ENCODE assay signal across 23 cellular contexts in the genomic region with DNA sequence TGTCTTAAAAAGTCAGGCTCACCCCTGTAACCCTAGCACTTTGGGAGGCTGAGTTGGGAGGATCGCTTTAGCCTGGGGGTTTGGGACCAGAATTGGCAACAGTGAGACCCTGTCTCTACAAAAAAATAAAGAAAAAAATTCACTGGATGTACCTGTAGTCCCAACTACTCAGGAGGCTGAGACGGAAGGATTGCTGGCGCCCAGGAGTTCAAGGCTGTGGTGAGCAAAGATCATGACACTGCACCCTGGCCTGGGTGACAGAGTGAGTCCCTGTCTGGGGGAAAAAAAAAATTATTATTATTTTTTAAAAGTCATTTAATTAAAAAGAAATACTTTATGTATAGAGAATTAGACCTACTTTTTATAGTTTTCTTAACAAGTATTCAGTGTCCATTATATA. TPM values are rescaled to one million over a fixed set of nuclear protein-coding genes. Genes with fewer than 3 reads are reported as not detected.
DNase-seq lines count a peak whose midpoint lies in the region; ATAC-seq, FAIRE-seq and TF ChIP-seq lines count a peak whose summit lies in the region.
"Had no signal": no experiment of that assay in that cellular context is flagged by ENCODE, and none has a peak within 500 bp of the region (broad histone marks: within the 10 kb centered on the region; RNA-seq: fewer than 3 reads in every experiment).

No MANE protein-coding gene starts in this region.

- no peak overlapping the region for H3K4me3 ChIP-seq in K562
- H3K4me3 ChIP-seq: BLaER1 had no signal

- FAIRE-seq in G401.6 (lab: Jason Lieb, UNC), result peak; percentile 61
- FAIRE-seq in K562 (lab: Jason Lieb, UNC), result no peak
- FAIRE-seq: GM19239 had no signal

- no peaks in the 10 kb centered on the region; a peak in 1 of 5 replicates for H3K4me1 ChIP-seq in K562 (replicated peaks in 1 of 2; ENCODE audit: control insufficient read depth in 2 of 2, insufficient read depth in 2 of 2, low read length in 2 of 2)
- H3K4me1 ChIP-seq: BE2C, BLaER1 had no signal

- 96% methylated on average over 3 of the region's 3 CpGs for WGBS in K562 (ENCODE audit: insufficient coverage, low coverage, missing lambda C conversion rate)

- H3K9me1 ChIP-seq in K562 (ENCODE audit: control insufficient read depth, insufficient read depth, low read length), result no peaks in the 10 kb centered on the region

- H4K20me1 ChIP-seq in K562 (replicated peaks; ENCODE audit: control insufficient read depth, insufficient read depth, low read length), result no peaks in the 10 kb centered on the region

- H3K27ac Mint-ChIP-seq in mesothelial cell of epicardium, result peak overlapping the region; percentile 16
- H3K27ac Mint-ChIP-seq: CD4-positive, alpha-beta memory T cell; CD4-positive, CD25-positive, alpha-beta regulatory T cell; CD8-positive, alpha-beta memory T cell had no signal

- no TSS peak for BruUV-seq in K562 (replicated peaks; lab: Mats Ljungman, UMichigan)

- in situ Hi-C loops in K562 (cut with MboI), result no loop called here

- CTCF ChIA-PET in K562 (lab: Yijun Ruan, JAX; ENCODE audit: low intra/inter-chr PET ratio), result no interaction called here

- peaks cover 28% of the 10 kb centered on the region for H3K36me3 ChIP-seq in K562 (ENCODE audit: control insufficient read depth, insufficient read depth, low read length)
- H3K36me3 ChIP-seq: BE2C had no signal

- TF ChIP-seq POLR2A in K562 (conservative IDR thresholded peaks at IDR 0.05), result no peak

- peaks cover 46% of the 10 kb centered on the region for H3K79me2 ChIP-seq in K562 (ENCODE audit: control insufficient read depth, insufficient read depth, low read length)

- no peak overlapping the region for H3K4me2 ChIP-seq in K562 (ENCODE audit: insufficient read depth, low read length)
- H3K4me2 ChIP-seq: BLaER1 had no signal

- peaks cover 6% of the 10 kb centered on the region for H3K4me1 Mint-ChIP-seq in mesothelial cell of epicardium
- H3K4me1 Mint-ChIP-seq: CD14-positive monocyte had no signal

- no peak overlapping the region for H2AFZ ChIP-seq in K562 (ENCODE audit: low read depth, low read length)

- no peak overlapping the region for H3K4me3 Mint-ChIP-seq in mesothelial cell of epicardium
- H3K4me3 Mint-ChIP-seq: CD14-positive monocyte; CD4-positive, alpha-beta memory T cell; CD4-positive, CD25-positive, alpha-beta regulatory T cell; CD8-positive, alpha-beta memory T cell had no signal

- H3K9me3 Mint-ChIP-seq in mesothelial cell of epicardium, result peaks cover 10% of the 10 kb centered on the region
- H3K9me3 Mint-ChIP-seq: CD4-positive, alpha-beta memory T cell; CD4-positive, CD25-positive, alpha-beta regulatory T cell; CD8-positive, alpha-beta memory T cell had no signal

- ATAC-seq in K562, result peak; percentile 48; the same call in 1 of the 3 replicates
- ATAC-seq in stimulated activated naive CD8-positive, alpha-beta T cell treated with anti-CD3 and anti-CD28 coated beads, Interleukin-15, Interleukin-2, amounts not matched to agents 100 U/mL and 50 U/mL, for 24 hours, result no peak

- H3K36me3 Mint-ChIP-seq in mesothelial cell of epicardium, result peaks cover 26% of the 10 kb centered on the region

- no peak for DNase-seq in K562 (ENCODE audit: extremely low read depth in 1 of 4, low spot score in 3 of 4)
- DNase-seq in mesothelial cell of epicardium (ENCODE audit: low spot score in 2 of 2, unreplicated experiment in 2 of 2), result no peak
- DNase-seq in NCI-H1436 (lab: John Stamatoyannopoulos, UW), result no peak
- no peak for DNase-seq in stimulated activated naive CD8-positive, alpha-beta T cell treated with anti-CD3 and anti-CD28 coated beads, Interleukin-15, Interleukin-2, amounts not matched to agents 100 U/mL and 50 U/mL, for 24 hours
- DNase-seq: 8988T; ACHN; BE2C; C1 segment of cervical spinal cord; CD4-positive, alpha-beta memory T cell; CD4-positive, CD25-positive, alpha-beta regulatory T cell; CD8-positive, alpha-beta memory T cell; COR-L47; DMS 273 treated with DMSO at 0.1 percent for 48 hours; DMS153; DMS53; DMS79; DND-41; EL; GF-D8 had no signal

- H3K27ac ChIP-seq in K562 (ENCODE audit: extremely low read depth, low read depth, low read length), result no peak overlapping the region
- H3K27ac ChIP-seq: BLaER1 had no signal

- H3K27me3 ChIP-seq in K562 (ENCODE audit: control insufficient read depth in 2 of 2, insufficient read depth in 2 of 2, low read length in 2 of 2), result no peaks in the 10 kb centered on the region
- H3K27me3 ChIP-seq: BE2C, BLaER1 had no signal

- no peaks in the 10 kb centered on the region for H3K9me3 ChIP-seq in K562 (replicated peaks; ENCODE audit: control insufficient read depth, insufficient read depth, low read depth, low read length)
- H3K9me3 ChIP-seq: BE2C, BLaER1 had no signal

- no peak overlapping the region for H3K9ac ChIP-seq in K562 (ENCODE audit: insufficient read depth in 1 of 2, low read depth in 2 of 2, low read length in 2 of 2)
- H3K9ac ChIP-seq: BLaER1 had no signal

- POLR2A ChIA-PET in K562 (lab: Yijun Ruan, JAX), result interaction anchor here (0.7 kb wide), 1 partner anchor 17 kb away, joined by 7 read pairs; no protein-coding TSS in a partner anchor

- intact Hi-C loops in K562 (cut with micrococcal nuclease), result no loop called here

- no peak for TF ChIP-seq EP300 in K562 (IDR thresholded peaks at IDR 0.05; ENCODE audit: low read length)

- TF ChIP-seq CTCF in K562 (IDR thresholded peaks at IDR 0.05 in 2 of 3, conservative IDR thresholded peaks at IDR 0.05 in 1 of 3; ENCODE audit: insufficient read depth in 2 of 3, low read depth in 1 of 3, low read length in 3 of 3) (no peak), mesothelial cell of epicardium (IDR thresholded peaks at IDR 0.05; ENCODE audit: unreplicated experiment) (no peak)

- TF ChIP-seq RAD21 in K562 (CRISPR knock-in tag; conservative IDR thresholded peaks at IDR 0.05 in 1 of 2, IDR thresholded peaks at IDR 0.05 in 1 of 2), result no peak

- no peaks in the 10 kb centered on the region for H3K27me3 Mint-ChIP-seq in mesothelial cell of epicardium (ENCODE audit: low read depth)
- H3K27me3 Mint-ChIP-seq: CD4-positive, alpha-beta memory T cell; CD4-positive, CD25-positive, alpha-beta regulatory T cell; CD8-positive, alpha-beta memory T cell had no signal

TF ChIP-seq in K562, 482 proteins besides CTCF, POLR2A, EP300 and RAD21:
- no peak for TF ChIP-seq ILF3 (IDR thresholded peaks at IDR 0.05; ENCODE audit: borderline replicate concordance)
- TF ChIP-seq, protein P1, sequence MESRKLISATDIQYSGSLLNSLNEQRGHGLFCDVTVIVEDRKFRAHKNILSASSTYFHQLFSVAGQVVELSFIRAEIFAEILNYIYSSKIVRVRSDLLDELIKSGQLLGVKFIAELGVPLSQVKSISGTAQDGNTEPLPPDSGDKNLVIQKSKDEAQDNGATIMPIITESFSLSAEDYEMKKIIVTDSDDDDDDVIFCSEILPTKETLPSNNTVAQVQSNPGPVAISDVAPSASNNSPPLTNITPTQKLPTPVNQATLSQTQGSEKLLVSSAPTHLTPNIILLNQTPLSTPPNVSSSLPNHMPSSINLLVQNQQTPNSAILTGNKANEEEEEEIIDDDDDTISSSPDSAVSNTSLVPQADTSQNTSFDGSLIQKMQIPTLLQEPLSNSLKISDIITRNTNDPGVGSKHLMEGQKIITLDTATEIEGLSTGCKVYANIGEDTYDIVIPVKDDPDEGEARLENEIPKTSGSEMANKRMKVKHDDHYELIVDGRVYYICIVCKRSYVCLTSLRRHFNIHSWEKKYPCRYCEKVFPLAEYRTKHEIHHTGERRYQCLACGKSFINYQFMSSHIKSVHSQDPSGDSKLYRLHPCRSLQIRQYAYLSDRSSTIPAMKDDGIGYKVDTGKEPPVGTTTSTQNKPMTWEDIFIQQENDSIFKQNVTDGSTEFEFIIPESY (CRISPR knock-in tag; IDR thresholded peaks at IDR 0.05), result peak; percentile 76
TF ChIP-seq in K562: peak in this region for 1.

RNA-seq across cellular contexts. Expression of gene ZMYM4, which starts 47.1 kb away (rescaled TPM):
- 45.4 and 172 TPM in 2 replicates for total RNA-seq in K562 (2011; cell fraction: chromatin; rRNA removed; ENCODE audit: low replicate concordance)
- 21.7 and 37.4 TPM in 2 replicates for total RNA-seq in K562 (2011; cell fraction: nucleolus; rRNA removed)
- 46.6 and 51.5 TPM in 2 replicates for total RNA-seq in K562 (2011; cell fraction: nucleoplasm; rRNA removed)
- total RNA-seq in K562 (2014; rRNA removed) (42.5 and 43.7 TPM in 2 replicates), K562 (2014; rRNA removed; fragmentation: Illumina TruSeq; extraction: Trizol) (72.0 and 86.8 TPM in 2 replicates), K562 (2015; rRNA removed; fragmentation: Illumina TruSeq; extraction: Trizol) (61.3 and 63.3 TPM in 2 replicates), K562 (2021) (77.2 and 85.0 TPM in 2 replicates), mesothelial cell of epicardium (87.8 to 95.6 TPM (median 91.3 TPM) in 3 replicates)
- polyA plus RNA-seq in K562 (2011; rRNA removed) (58.4 and 68.0 TPM in 2 replicates), K562 (2014; fragmentation: Illumina TruSeq; extraction: Trizol) (57.0 and 68.7 TPM in 2 replicates), K562 (2014; fragmentation: Nextera tagmentation; extraction: Ambion mirVana) (10 to 100 TPM; 15.2 to 19.1 TPM), K562 (2014; rRNA removed) (35.7 and 45.0 TPM in 2 replicates)
- 14.8 and 31.2 TPM in 2 replicates for polyA plus RNA-seq in K562 (2011; cell fraction: cytosol; rRNA removed)
- polyA plus RNA-seq in K562 (2011; cell fraction: nucleus; rRNA removed), result 25.3 and 39.9 TPM in 2 replicates
- polyA plus RNA-seq in K562 (2012), result 33.8 and 41.6 TPM in 2 replicates
- 142 and 182 TPM in 2 replicates for polyA minus RNA-seq in K562 (2011; rRNA and poly(A)+ RNA removed)
- 48.1 and 61.0 TPM in 2 replicates for polyA minus RNA-seq in K562 (2011; cell fraction: cytosol; rRNA and poly(A)+ RNA removed)
- 29.5 and 68.4 TPM in 2 replicates for polyA minus RNA-seq in K562 (2011; cell fraction: nucleus; rRNA and poly(A)+ RNA removed)
